Comparison of ENCODE assay signal across 18 cellular contexts in genomic region chr2:58466803-58467202, GRCh38.
DNase-seq lines count a peak whose midpoint lies in the region; ATAC-seq lines count a peak whose summit lies in the region.
"Had no signal": no experiment of that assay in that cellular context is flagged by ENCODE, and none has a peak within 500 bp of the region (broad histone marks: within the 10 kb centered on the region; RNA-seq: fewer than 3 reads in every experiment).

No MANE protein-coding gene starts in this region.

- ATAC-seq in GM21515 (IDR thresholded peaks at IDR 0.05; ENCODE audit: unreplicated experiment) (peak; percentile 61), HG03196 (IDR thresholded peaks at IDR 0.05; ENCODE audit: unreplicated experiment) (peak; percentile 64)
- ATAC-seq: activated naive CD8-positive, alpha-beta T cell treated with anti-CD3 and anti-CD28 coated beads, Interleukin-2, amount 50 U/mL, for 24 hours; heart left ventricle; K562; left lobe of liver had no signal

- DNase-seq in NCI-H2029 (lab: John Stamatoyannopoulos, UW) = peak; percentile 23
- DNase-seq in NCI-H2029 treated with DMSO at 0.1 percent for 48 hours (lab: John Stamatoyannopoulos, UW) = no peak
- DNase-seq in OCI-M1 (lab: John Stamatoyannopoulos, UW) = peak; percentile 81
- DNase-seq in stimulated activated CD4-positive, alpha-beta T cell treated with anti-CD3 and anti-CD28 coated beads, Interleukin-4, amount 100 ng/mL, for 24 hours = no peak
- DNase-seq in NCI-H128 (lab: John Stamatoyannopoulos, UW; ENCODE audit: unreplicated experiment) = no peak
- DNase-seq in central memory CD4-positive, alpha-beta T cell = no peak
- DNase-seq: activated naive CD8-positive, alpha-beta T cell treated with anti-CD3 and anti-CD28 coated beads, Interleukin-2, amount 50 U/mL, for 24 hours; CD4-positive, alpha-beta T cell; colonic mucosa; erythroblast; H7; heart left ventricle; naive B cell; NCI-H187 treated with DMSO at 0.1 percent for 48 hours had no signal

Comparison
In these comparisons a context has a peak if more than half of its experiments do, and no peak if none do; other contexts are left out.
1. DNase-seq: peak in NCI-H2029 (single experiment) and OCI-M1 (single experiment); none in NCI-H2029 treated with DMSO at 0.1 percent for 48 hours (single experiment), stimulated activated CD4-positive, alpha-beta T cell treated with anti-CD3 and anti-CD28 coated beads, Interleukin-4, amount 100 ng/mL, for 24 hours (single experiment), NCI-H128 (single experiment) and central memory CD4-positive, alpha-beta T cell (single experiment).